In genomic region chr2:231900975-231901374, GRCh38 we compare ENCODE assay signal across 20 cellular contexts. TPM values are rescaled to one million over a fixed set of nuclear protein-coding genes. Genes with fewer than 3 reads are reported as not detected.
A peak's percentile ranks its signal among the peaks of the same experiment; 100 is the strongest.
DNase-seq lines count a peak whose midpoint lies in the region; ATAC-seq and TF ChIP-seq lines count a peak whose summit lies in the region.
"Had no signal": no experiment of that assay in that cellular context is flagged by ENCODE, and none has a peak within 500 bp of the region (broad histone marks: within the 10 kb centered on the region; RNA-seq: fewer than 3 reads in every experiment).

No MANE protein-coding gene starts in this region.

- H3K27ac Mint-ChIP-seq in activated T-cell treated with anti-CD3 and anti-CD28 coated beads, Interleukin-2, amount 50 U/mL, for 24 hours, result no peak overlapping the region
- H3K27ac Mint-ChIP-seq: HFFc6, memory B cell had no signal

- no peaks in the 10 kb centered on the region for H3K36me3 Mint-ChIP-seq in activated T-cell treated with anti-CD3 and anti-CD28 coated beads, Interleukin-2, amount 50 U/mL, for 24 hours (ENCODE audit: low read depth)
- H3K36me3 Mint-ChIP-seq: memory B cell had no signal

- ATAC-seq in Right ventricle myocardium superior (ENCODE audit: poor library complexity), result no peak
- no peak for ATAC-seq in left cardiac atrium
- no peak for ATAC-seq in GM19455 (IDR thresholded peaks at IDR 0.05; ENCODE audit: unreplicated experiment)

- H3K27me3 ChIP-seq in WERI-Rb-1 (ENCODE audit: insufficient read depth, low read depth, severe bottlenecking) (no peaks in the 10 kb centered on the region), iPS-20b (ENCODE audit: insufficient read depth, low read length) (peaks cover 4% of the 10 kb centered on the region; the same call in 1 of the 2 replicates)
- H3K27me3 ChIP-seq: ovary, right atrium auricular region had no signal

- peaks cover 5% of the 10 kb centered on the region for H3K27me3 Mint-ChIP-seq in activated T-cell treated with anti-CD3 and anti-CD28 coated beads, Interleukin-2, amount 50 U/mL, for 24 hours

- DNase-seq in Right ventricle myocardium superior (peak; percentile 17), left cardiac atrium (no peak), WERI-Rb-1 (peak; percentile 25), NCI-H1694 (lab: John Stamatoyannopoulos, UW) (no peak), EL (no peak)
- no peak for DNase-seq in activated T-cell treated with anti-CD3 and anti-CD28 coated beads, Interleukin-2, amount 50 U/mL, for 24 hours
- DNase-seq: NCI-H1105, NCI-H2081 treated with DMSO at 0.1 percent for 48 hours, NCI-H446 treated with DMSO at 0.1 percent for 48 hours had no signal

- H3K36me3 ChIP-seq in WERI-Rb-1 (no peaks in the 10 kb centered on the region), iPS-20b (ENCODE audit: insufficient read depth, low read depth, low read length) (no peaks in the 10 kb centered on the region)
- H3K36me3 ChIP-seq: ovary, right atrium auricular region, stomach, tibial nerve had no signal

- no peak overlapping the region for H3K9ac ChIP-seq in iPS-20b (ENCODE audit: low read depth, low read length)

- H3K9me3 Mint-ChIP-seq in activated T-cell treated with anti-CD3 and anti-CD28 coated beads, Interleukin-2, amount 50 U/mL, for 24 hours, result no peaks in the 10 kb centered on the region
- H3K9me3 Mint-ChIP-seq: HFFc6, memory B cell had no signal

- H3K27ac ChIP-seq in WERI-Rb-1 (no peak overlapping the region), iPS-20b (ENCODE audit: low read length) (no peak overlapping the region)
- H3K27ac ChIP-seq: ovary, right atrium auricular region, stomach, tibial nerve, VCaP had no signal

- TF ChIP-seq CTCF in WERI-Rb-1 (IDR thresholded peaks at IDR 0.05; ENCODE audit: low read depth, low read length), result peak; percentile 46

- intact Hi-C loops in Right ventricle myocardium superior (cut with DNase I) (no loop called here), left cardiac atrium (cut with DNase I) (loop anchor here (5.0 to 10.0 kb wide), 2 partner anchors 621 to 624 kb away; partner anchors contain the start of genes PRSS56 (in 2 of the 2) and CHRND (in 1 of the 2))

- no peaks in the 10 kb centered on the region for H3K9me3 ChIP-seq in WERI-Rb-1 (ENCODE audit: severe bottlenecking)
- H3K9me3 ChIP-seq in iPS-20b (ENCODE audit: insufficient read depth, low read depth, low read length), result no peaks in the 10 kb centered on the region
- H3K9me3 ChIP-seq: Caco-2, ovary, right atrium auricular region, stomach, tibial nerve had no signal

- H3K4me3 Mint-ChIP-seq in activated T-cell treated with anti-CD3 and anti-CD28 coated beads, Interleukin-2, amount 50 U/mL, for 24 hours, result no peak overlapping the region
- H3K4me3 Mint-ChIP-seq: HFFc6, memory B cell had no signal

- no peaks in the 10 kb centered on the region for H3K4me1 Mint-ChIP-seq in activated T-cell treated with anti-CD3 and anti-CD28 coated beads, Interleukin-2, amount 50 U/mL, for 24 hours (ENCODE audit: low read depth)
- H3K4me1 Mint-ChIP-seq: memory B cell had no signal

- H3K4me3 ChIP-seq in WERI-Rb-1 (ENCODE audit: low read depth, low read length) (no peak overlapping the region), iPS-20b (ENCODE audit: low read length) (peak overlapping the region; percentile 53; the same call in 1 of the 2 replicates)
- H3K4me3 ChIP-seq: ovary, right atrium auricular region, stomach, tibial nerve had no signal

- H3K4me1 ChIP-seq in iPS-20b (ENCODE audit: insufficient read depth, low read length), result peaks cover 2% of the 10 kb centered on the region; the same call in 1 of the 2 replicates
- H3K4me1 ChIP-seq: Caco-2, right atrium auricular region, tibial nerve had no signal

RNA-seq across cellular contexts. Expression of gene NPPC, which starts 25.2 kb away (rescaled TPM):
- total RNA-seq in Right ventricle myocardium superior (7.7 TPM), left cardiac atrium (1 to 10 TPM; 3.7 to 7.2 TPM)
- total RNA-seq: Caco-2; HFFc6; T-helper 2 cell treated with Interferon-gamma antibody and Interleukin-4, amounts not matched to agents 100 ng/mL and 5 ng/mL, for 36 hours; tibial nerve had no signal

Comparison
In these comparisons a context has a peak if more than half of its experiments do, and no peak if none do; other contexts are left out.
1. DNase-seq: peak in Right ventricle myocardium superior (single experiment) and WERI-Rb-1 (single experiment); none in left cardiac atrium (single experiment), NCI-H1694 (single experiment), EL (single experiment) and activated T-cell treated with anti-CD3 and anti-CD28 coated beads, Interleukin-2, amount 50 U/mL, for 24 hours (single experiment).